ENCODE assay signal across 25 cellular contexts in genomic region chr9:134988706-134989105, GRCh38.
"Had no signal": no experiment of that assay in that cellular context is flagged by ENCODE, and none has a peak within 500 bp of the region (broad histone marks: within the 10 kb centered on the region; RNA-seq: fewer than 3 reads in every experiment).

No MANE protein-coding gene starts in this region.

- H3K4me1 Mint-ChIP-seq: naive thymus-derived CD8-positive, alpha-beta T cell; stimulated activated naive CD8-positive, alpha-beta T cell treated with anti-CD3 and anti-CD28 coated beads, Interleukin-15, amount 100 ng/mL, for 72 hours had no signal

- H3K9me3 Mint-ChIP-seq: type B pancreatic cell had no signal

- H3K36me3 Mint-ChIP-seq: type B pancreatic cell had no signal

- H3K4me3 ChIP-seq: esophagus squamous epithelium, ovary, psoas muscle, thyroid gland had no signal

- H3K36me3 ChIP-seq: esophagus squamous epithelium, ovary, thyroid gland had no signal

- H3K9me3 ChIP-seq: ovary, thyroid gland had no signal

- DNase-seq: caudate nucleus; cerebellar nuclear complex; cortex of kidney; effector memory CD8-positive, alpha-beta T cell; erythroblast; esophagus squamous epithelium; foreskin melanocyte; glutamatergic neuron; hypothalamus; mesenchymal stem cell; midbrain; naive thymus-derived CD8-positive, alpha-beta T cell; occipital lobe; psoas muscle; right cardiac atrium; small intestine; stimulated activated CD4-positive, alpha-beta T cell treated with anti-CD3 and anti-CD28 coated beads, Interleukin-12 subunit alpha, Interleukin-12 subunit beta, amount 100 ng/mL, for 4 hours; stimulated activated CD4-positive, alpha-beta T cell treated with anti-CD3 and anti-CD28 coated beads, Interleukin-1b, Interleukin-23, amount 100 ng/mL, for 48 hours; stimulated activated CD4-positive, alpha-beta T cell treated with anti-CD3 and anti-CD28 coated beads, Interleukin-4, amount 100 ng/mL, for 1 hour; stimulated activated CD8-positive, alpha-beta memory T cell treated with anti-CD3 and anti-CD28 coated beads, Interleukin-4, amount 100 ng/mL, for 48 hours; stimulated activated naive CD4-positive, alpha-beta T cell; stimulated activated naive CD8-positive, alpha-beta T cell treated with anti-CD3 and anti-CD28 coated beads, Interleukin-15, amount 100 ng/mL, for 72 hours; thyroid gland had no signal

- H3K27me3 ChIP-seq: ovary, thyroid gland had no signal

- H3K4me1 ChIP-seq: psoas muscle had no signal

- H3K4me3 Mint-ChIP-seq: effector memory CD8-positive, alpha-beta T cell; naive thymus-derived CD8-positive, alpha-beta T cell; stimulated activated naive CD8-positive, alpha-beta T cell treated with anti-CD3 and anti-CD28 coated beads, Interleukin-15, amount 100 ng/mL, for 72 hours; type B pancreatic cell had no signal

- H3K27me3 Mint-ChIP-seq: stimulated activated naive CD8-positive, alpha-beta T cell treated with anti-CD3 and anti-CD28 coated beads, Interleukin-15, amount 100 ng/mL, for 72 hours had no signal

- H3K27ac ChIP-seq: esophagus squamous epithelium, ovary, psoas muscle, thyroid gland had no signal

- H3K27ac Mint-ChIP-seq: effector memory CD8-positive, alpha-beta T cell; naive thymus-derived CD8-positive, alpha-beta T cell; stimulated activated naive CD8-positive, alpha-beta T cell treated with anti-CD3 and anti-CD28 coated beads, Interleukin-15, amount 100 ng/mL, for 72 hours; type B pancreatic cell had no signal
